In the genomic region with DNA sequence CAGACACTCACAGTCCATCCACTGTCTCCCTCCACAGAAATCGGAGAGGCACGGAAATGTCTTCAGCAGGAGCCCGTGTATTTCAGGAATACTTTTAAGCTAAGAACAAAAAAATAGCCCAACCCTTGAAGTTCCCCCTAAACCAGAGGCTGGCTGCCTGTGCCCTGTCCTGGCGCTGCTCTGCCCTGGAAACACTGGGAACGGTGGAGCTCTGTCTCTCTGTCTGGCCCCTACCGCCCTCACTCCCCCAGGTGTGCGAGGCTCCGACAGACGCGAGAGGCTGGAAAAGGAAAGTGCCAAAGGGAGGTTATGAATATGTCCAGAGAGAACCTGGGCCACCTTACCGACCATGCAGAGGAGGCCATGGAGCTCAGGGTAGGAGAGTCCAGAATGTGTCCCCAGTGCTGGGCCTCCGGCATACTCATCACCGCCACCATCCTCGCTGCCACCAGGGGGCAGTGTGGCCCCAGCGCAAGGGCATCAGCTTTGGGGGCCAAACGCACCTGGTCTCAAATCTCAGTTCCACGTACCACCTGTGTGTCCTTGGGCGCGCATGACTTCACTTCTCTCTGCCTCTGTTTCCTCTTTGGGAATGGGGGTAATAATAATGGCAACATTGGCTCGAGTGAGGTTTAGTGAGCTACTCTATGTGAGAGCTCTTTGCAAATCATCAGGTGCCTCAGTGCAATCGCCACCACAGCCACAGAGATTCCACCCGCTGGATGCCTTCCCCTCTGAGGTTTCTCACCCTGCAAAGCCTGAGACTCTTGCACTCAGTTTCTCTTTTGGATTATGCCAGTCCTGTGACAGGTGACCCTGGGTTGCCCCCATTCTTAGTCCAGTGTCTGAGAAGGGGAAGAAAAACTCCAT, we compare ENCODE assay signal across 9 cellular contexts. TPM values are rescaled to one million over a fixed set of nuclear protein-coding genes. Genes with fewer than 3 reads are reported as not detected.
A peak's percentile ranks its signal among the peaks of the same experiment; 100 is the strongest.
DNase-seq lines count a peak whose midpoint lies in the region; ATAC-seq and TF ChIP-seq lines count a peak whose summit lies in the region.
"Had no signal": no experiment of that assay in that cellular context is flagged by ENCODE, and none has a peak within 500 bp of the region (broad histone marks: within the 10 kb centered on the region; RNA-seq: fewer than 3 reads in every experiment).

No MANE protein-coding gene starts in this region.

- in situ Hi-C loops in gastrocnemius medialis (cut with MboI; ENCODE audit: low sequenced_read_pairs in 4 of 4): loop anchor here in 1 of 4 donors (5.0 kb wide), 1 partner anchor 107 kb away; no protein-coding TSS in a partner anchor

- DNase-seq in CD8-positive, alpha-beta memory T cell: peak; percentile 62 to 85 (median 72)
- DNase-seq in H9 (peak; percentile 85), SK-N-SH (peak; percentile 79), right atrium auricular region (ENCODE audit: low spot score) (no peak), gastrocnemius medialis (no peak), NCI-H446 treated with DMSO at 0.1 percent for 48 hours (lab: John Stamatoyannopoulos, UW) (no peak)
- peak; percentile 83 for DNase-seq in activated naive CD4-positive, alpha-beta T cell treated with anti-CD3 and anti-CD28 coated beads, Interleukin-2, amount 10 ng/mL, durations not matched to agents 7 days and 5 days

- no peaks in the 10 kb centered on the region for H3K9me2 ChIP-seq in SK-N-SH

- WGBS in H9 (ENCODE audit: extremely low coverage, insufficient read length, low lambda C conversion rate): no CpG with 5 or more reads among the region's 22 CpGs
- WGBS in SK-N-SH (ENCODE audit: low lambda C conversion rate): 51% methylated on average over 22 of the region's 22 CpGs

- H3K9me3 ChIP-seq in CD8-positive, alpha-beta memory T cell (ENCODE audit: low read length): no peaks in the 10 kb centered on the region
- H3K9me3 ChIP-seq in H9 (ENCODE audit: control insufficient read depth, low read depth, low read length) (no peaks in the 10 kb centered on the region), SK-N-SH (no peaks in the 10 kb centered on the region), right atrium auricular region (no peaks in the 10 kb centered on the region), gastrocnemius medialis (no peaks in the 10 kb centered on the region)

- H2BK5ac ChIP-seq in H9 (ENCODE audit: insufficient read length, low read length): no peak overlapping the region

- H3K27me3 Mint-ChIP-seq in CD8-positive, alpha-beta memory T cell: peaks cover 3 to 8% of the 10 kb centered on the region in 2 donors
- peaks cover 21% of the 10 kb centered on the region for H3K27me3 Mint-ChIP-seq in H9 (ENCODE audit: low read depth)
- H3K27me3 Mint-ChIP-seq in activated naive CD4-positive, alpha-beta T cell treated with anti-CD3 and anti-CD28 coated beads, Interleukin-2, amount 10 ng/mL, durations not matched to agents 7 days and 5 days: peaks cover 31% of the 10 kb centered on the region

- H2BK20ac ChIP-seq in H9 (ENCODE audit: low read depth, low read length, poor library complexity, severe bottlenecking): no peak overlapping the region

- peaks cover 9% of the 10 kb centered on the region for H3F3A ChIP-seq in SK-N-SH (replicated peaks; ENCODE audit: insufficient read depth)

- H3K4me1 ChIP-seq in CD8-positive, alpha-beta memory T cell (ENCODE audit: insufficient read depth, low read length): peaks cover 37% of the 10 kb centered on the region
- peaks cover 5% of the 10 kb centered on the region for H3K4me1 ChIP-seq in H9 (ENCODE audit: insufficient read depth, low read length)
- peaks cover 6 to 10% of the 10 kb centered on the region in 2 experiments; a peak in 2 of 4 replicates for H3K4me1 ChIP-seq in SK-N-SH (ENCODE audit: control insufficient read depth in 1 of 2, insufficient read depth in 2 of 2, low read depth in 1 of 2, low read length in 1 of 2)
- peaks cover 0 to 15% of the 10 kb centered on the region in 2 donors for H3K4me1 ChIP-seq in right atrium auricular region
- H3K4me1 ChIP-seq in gastrocnemius medialis: peaks cover 0 to 7% of the 10 kb centered on the region in 2 donors

- peaks cover 39 to 41% (median 39%) of the 10 kb centered on the region in 3 donors for H3K4me1 Mint-ChIP-seq in CD8-positive, alpha-beta memory T cell
- H3K4me1 Mint-ChIP-seq in H9: peaks cover 3 to 8% of the 10 kb centered on the region in 2 experiments; a peak in 3 of 4 replicates
- peaks cover 44% of the 10 kb centered on the region for H3K4me1 Mint-ChIP-seq in activated naive CD4-positive, alpha-beta T cell treated with anti-CD3 and anti-CD28 coated beads, Interleukin-2, amount 10 ng/mL, durations not matched to agents 7 days and 5 days

- H3K23ac ChIP-seq in H9 (ENCODE audit: insufficient read length, low read depth, low read length): no peak overlapping the region

- H3T11ph ChIP-seq in H9 (ENCODE audit: low read length): no peak overlapping the region

- H3K18ac ChIP-seq in H9 (ENCODE audit: insufficient read length, low read depth, low read length): no peak overlapping the region

- no peaks in the 10 kb centered on the region for H3K27me3 ChIP-seq in CD8-positive, alpha-beta memory T cell (ENCODE audit: insufficient read depth, low read length, poor library complexity, severe bottlenecking)
- H3K27me3 ChIP-seq in H9 (ENCODE audit: insufficient read depth, low read length): no peaks in the 10 kb centered on the region
- H3K27me3 ChIP-seq in SK-N-SH (ENCODE audit: insufficient read depth): peaks cover 7% of the 10 kb centered on the region; the same call in 1 of the 2 replicates
- H3K27me3 ChIP-seq in right atrium auricular region: no peaks in the 10 kb centered on the region
- no peaks in the 10 kb centered on the region for H3K27me3 ChIP-seq in gastrocnemius medialis

- H3K27ac Mint-ChIP-seq in CD8-positive, alpha-beta memory T cell: peak overlapping the region in 5 of 8 donors; percentile 14 to 95 (median 67)
- H3K27ac Mint-ChIP-seq in H9: no peak overlapping the region
- no peak overlapping the region for H3K27ac Mint-ChIP-seq in activated naive CD4-positive, alpha-beta T cell treated with anti-CD3 and anti-CD28 coated beads, Interleukin-2, amount 10 ng/mL, durations not matched to agents 7 days and 5 days

- TF ChIP-seq EP300 in SK-N-SH (IDR thresholded peaks at IDR 0.05; ENCODE audit: borderline replicate concordance in 1 of 2, low read depth in 1 of 2, low read length in 1 of 2): no peak

- H4K5ac ChIP-seq in H9 (ENCODE audit: insufficient read length, low read depth, low read length): no peak overlapping the region

- peak; percentile 87 for TF ChIP-seq RAD21 in SK-N-SH (IDR thresholded peaks at IDR 0.05; ENCODE audit: low read length)

- H3K4ac ChIP-seq in H9 (ENCODE audit: low read depth, low read length): no peak overlapping the region

- no peaks in the 10 kb centered on the region for H4K20me1 ChIP-seq in H9 (ENCODE audit: control insufficient read depth, insufficient read depth, insufficient read length)
- no peaks in the 10 kb centered on the region for H4K20me1 ChIP-seq in SK-N-SH (ENCODE audit: insufficient read depth)

- H3K9ac ChIP-seq in H9 (ENCODE audit: extremely low read depth, insufficient read length, low read length) (no peak overlapping the region), SK-N-SH (no peak overlapping the region)

- peaks cover 0 to 2% (median 0%) of the 10 kb centered on the region in 5 donors for H3K9me3 Mint-ChIP-seq in CD8-positive, alpha-beta memory T cell
- no peaks in the 10 kb centered on the region for H3K9me3 Mint-ChIP-seq in H9
- H3K9me3 Mint-ChIP-seq in activated naive CD4-positive, alpha-beta T cell treated with anti-CD3 and anti-CD28 coated beads, Interleukin-2, amount 10 ng/mL, durations not matched to agents 7 days and 5 days: no peaks in the 10 kb centered on the region

- ATAC-seq in gastrocnemius medialis: peak in 1 of 2 donors; percentile 62
- no peak for ATAC-seq in GM18505 (IDR thresholded peaks at IDR 0.05; ENCODE audit: unreplicated experiment)

- H3K23me2 ChIP-seq in H9 (ENCODE audit: insufficient read length, low read depth, low read length, poor library complexity, severe bottlenecking): no peaks in the 10 kb centered on the region

- no peaks in the 10 kb centered on the region for H3K36me3 ChIP-seq in CD8-positive, alpha-beta memory T cell (ENCODE audit: insufficient read depth, low read length)
- H3K36me3 ChIP-seq in SK-N-SH (replicated peaks in 1 of 2; ENCODE audit: control insufficient read depth in 1 of 2, insufficient read depth in 2 of 2, low read length in 1 of 2) (no peaks in the 10 kb centered on the region), right atrium auricular region (no peaks in the 10 kb centered on the region), gastrocnemius medialis (no peaks in the 10 kb centered on the region)

- H3K56ac ChIP-seq in H9 (ENCODE audit: insufficient read length, low read depth, low read length): no peak overlapping the region

- H3K36me3 Mint-ChIP-seq in CD8-positive, alpha-beta memory T cell: no peaks in the 10 kb centered on the region
- H3K36me3 Mint-ChIP-seq in H9 (ENCODE audit: insufficient read depth in 1 of 3, low read depth in 3 of 3): no peaks in the 10 kb centered on the region
- H3K36me3 Mint-ChIP-seq in activated naive CD4-positive, alpha-beta T cell treated with anti-CD3 and anti-CD28 coated beads, Interleukin-2, amount 10 ng/mL, durations not matched to agents 7 days and 5 days: no peaks in the 10 kb centered on the region

- H3K79me1 ChIP-seq in H9 (ENCODE audit: insufficient read depth, low read depth, low read length, poor library complexity, severe bottlenecking): no peaks in the 10 kb centered on the region

- H3K4me2 ChIP-seq in H9 (ENCODE audit: insufficient read depth, insufficient read length, low read length) (no peak overlapping the region), SK-N-SH (no peak overlapping the region)

- no peak overlapping the region for H2BK12ac ChIP-seq in H9 (ENCODE audit: insufficient read length, low read depth, low read length)

- no peak overlapping the region for H2BK120ac ChIP-seq in H9 (ENCODE audit: low read depth, low read length, poor library complexity, severe bottlenecking)

- CTCF ChIA-PET in CD8-positive, alpha-beta memory T cell (lab: Charles Lee): interaction anchor here (0.7 to 18.8 kb wide), 32 partner anchors 8 to 248 kb away, joined by 3 to 419 read pairs (median 4); partner anchors contain the start of gene TPBGL
- CTCF ChIA-PET in SK-N-SH (lab: Yijun Ruan, JAX): interaction anchor here (0.6 to 25.0 kb wide), 72 partner anchors 10 to 438 kb away, joined by 3 to 1115 read pairs (median 5); partner anchors contain the start of genes SLCO2B1 and TPBGL
- CTCF ChIA-PET in activated naive CD4-positive, alpha-beta T cell treated with anti-CD3 and anti-CD28 coated beads, Interleukin-2, amount 10 ng/mL, durations not matched to agents 7 days and 5 days (lab: Charles Lee): interaction anchor here (0.5 to 15.8 kb wide), 46 partner anchors 11 to 1289 kb away, joined by 3 to 524 read pairs (median 5); partner anchors contain the start of genes SLCO2B1 and TPBGL

- intact Hi-C loops in gastrocnemius medialis (cut with DNase I; ENCODE audit: low total_unique reads): loop anchor here (1.0 kb wide), 2 partner anchors 65 to 108 kb away; no protein-coding TSS in a partner anchor

- POLR2A ChIA-PET in CD8-positive, alpha-beta memory T cell (lab: Charles Lee): interaction anchor here (0.8 to 1.8 kb wide), 3 partner anchors 64 to 108 kb away, joined by 4 to 5 read pairs (median 4); no protein-coding TSS in a partner anchor
- POLR2A ChIA-PET in SK-N-SH (lab: Yijun Ruan, JAX): interaction anchor here (0.6 to 0.9 kb wide), 5 partner anchors 48 to 118 kb away, joined by 3 to 5 read pairs (median 3); partner anchors contain the start of gene TPBGL

- TF ChIP-seq POLR2A in gastrocnemius medialis (IDR thresholded peaks at IDR 0.05) (no peak), GM18505 (IDR thresholded peaks at IDR 0.05; ENCODE audit: borderline replicate concordance, extremely low read depth, insufficient read depth, insufficient read length) (no peak)

- no peak overlapping the region for H2BK15ac ChIP-seq in H9 (ENCODE audit: low read depth, low read length)

- H3K14ac ChIP-seq in H9 (ENCODE audit: insufficient read depth, low read length): no peak overlapping the region

- H4K91ac ChIP-seq in H9 (ENCODE audit: insufficient read length, low read depth, low read length): no peak overlapping the region

- H2AK5ac ChIP-seq in H9 (ENCODE audit: insufficient read length, low read length): no peak overlapping the region

- H2AFZ ChIP-seq in H9 (ENCODE audit: low read length): no peak overlapping the region
- no peak overlapping the region for H2AFZ ChIP-seq in SK-N-SH (ENCODE audit: low read depth)

- TF ChIP-seq CTCF in H9 (conservative IDR thresholded peaks at IDR 0.05) (peak; percentile 97), SK-N-SH (IDR thresholded peaks at IDR 0.05) (peak; percentile 84), right atrium auricular region (IDR thresholded peaks at IDR 0.05) (peak; percentile 94 to 97), gastrocnemius medialis (IDR thresholded peaks at IDR 0.05 in 4 of 5, conservative IDR thresholded peaks at IDR 0.05 in 1 of 5) (peak; percentile 54 to 92 (median 84))

- peak overlapping the region in 1 of 7 donors; percentile 13 for H3K4me3 Mint-ChIP-seq in CD8-positive, alpha-beta memory T cell
- no peak overlapping the region for H3K4me3 Mint-ChIP-seq in H9
- no peak overlapping the region for H3K4me3 Mint-ChIP-seq in activated naive CD4-positive, alpha-beta T cell treated with anti-CD3 and anti-CD28 coated beads, Interleukin-2, amount 10 ng/mL, durations not matched to agents 7 days and 5 days

- H4K8ac ChIP-seq in H9 (replicated peaks; ENCODE audit: insufficient read length, low read depth, low read length): no peak overlapping the region

- no peaks in the 10 kb centered on the region for H3K79me2 ChIP-seq in H9 (ENCODE audit: insufficient read depth, low read length)
- no peaks in the 10 kb centered on the region for H3K79me2 ChIP-seq in SK-N-SH (ENCODE audit: insufficient read depth)

- H3K4me3 ChIP-seq in CD8-positive, alpha-beta memory T cell (ENCODE audit: low read length): no peak overlapping the region
- no peak overlapping the region; a peak in 1 of 4 replicates for H3K4me3 ChIP-seq in SK-N-SH (ENCODE audit: low read depth in 2 of 2, low read length in 1 of 2)
- H3K4me3 ChIP-seq in right atrium auricular region: no peak overlapping the region
- H3K4me3 ChIP-seq in gastrocnemius medialis: no peak overlapping the region

- H3K27ac ChIP-seq in CD8-positive, alpha-beta memory T cell (ENCODE audit: low read depth, low read length): no peak overlapping the region
- H3K27ac ChIP-seq in H9 (ENCODE audit: insufficient read length, low read depth, low read length) (no peak overlapping the region), SK-N-SH (ENCODE audit: low read depth in 2 of 2, low read length in 1 of 2) (no peak overlapping the region), right atrium auricular region (no peak overlapping the region), gastrocnemius medialis (no peak overlapping the region)

RNA-seq across cellular contexts. Expression of gene SLCO2B1, which starts 10.4 kb away (rescaled TPM):
- 1 to 10 TPM in 1 of 2 experiments, under 1 TPM in 1; 0.98 to 1.3 TPM for total RNA-seq in CD8-positive, alpha-beta memory T cell
- polyA plus RNA-seq in CD8-positive, alpha-beta memory T cell: not detected
- total RNA-seq in H9 (2021) (not detected in 2 replicates), right atrium auricular region (10 to 100 TPM in 1 of 2 donors, 1 to 10 TPM in 1; 9.5 to 24.6 TPM), gastrocnemius medialis (10 to 100 TPM in 1 of 4 donors, 1 to 10 TPM in 3; 1.9 to 17.6 (median 5.0) TPM)
- 0.18 TPM in 1 of 2 replicates, not detected in the other for polyA plus RNA-seq in SK-N-SH (2012; rRNA removed)
- 0.03 and 0.08 TPM in 2 replicates for polyA plus RNA-seq in SK-N-SH (2012; cell fraction: cytosol; rRNA removed)
- 0.04 and 0.15 TPM in 2 replicates for polyA plus RNA-seq in SK-N-SH (2012; cell fraction: nucleus; rRNA removed)

RNA-seq across cellular contexts. Expression of gene OR2AT4, which starts 43.8 kb away (rescaled TPM):
- not detected for total RNA-seq in CD8-positive, alpha-beta memory T cell
- not detected for polyA plus RNA-seq in CD8-positive, alpha-beta memory T cell
- total RNA-seq in H9 (2021) (not detected in 2 replicates), right atrium auricular region (not detected), gastrocnemius medialis (not detected)
- not detected in 2 replicates for polyA plus RNA-seq in SK-N-SH (2012; rRNA removed)
- polyA plus RNA-seq in SK-N-SH (2012; cell fraction: cytosol; rRNA removed): not detected in 2 replicates
- not detected in 2 replicates for polyA plus RNA-seq in SK-N-SH (2012; cell fraction: nucleus; rRNA removed)
- total RNA-seq: T-helper 1 cell treated with Interleukin-12 subunit alpha and Interleukin-12 subunit beta and Interleukin-4 antibody, amounts not matched to agents 30 ng/mL and 1 ng/mL, for 36 hours had no signal

Comparison
In these comparisons a context has a peak if more than half of its experiments do, and no peak if none do; other contexts are left out.
1. DNase-seq: peak in CD8-positive, alpha-beta memory T cell (5 of 5), H9 (single experiment), SK-N-SH (single experiment) and activated naive CD4-positive, alpha-beta T cell treated with anti-CD3 and anti-CD28 coated beads, Interleukin-2, amount 10 ng/mL, durations not matched to agents 7 days and 5 days (single experiment); none in right atrium auricular region (single experiment), gastrocnemius medialis (0 of 2) and NCI-H446 treated with DMSO at 0.1 percent for 48 hours (single experiment).
2. H3K27ac Mint-ChIP-seq: peak in CD8-positive, alpha-beta memory T cell (5 of 8); none in H9 (0 of 3) and activated naive CD4-positive, alpha-beta T cell treated with anti-CD3 and anti-CD28 coated beads, Interleukin-2, amount 10 ng/mL, durations not matched to agents 7 days and 5 days (single experiment).
3. Peak in every context shown above with its lines, with median percentiles within 50 percentile points of each other: CTCF ChIP-seq.